Comparison of ENCODE assay signal across 1 cellular context in genomic region chrX:70433848-70434351, GRCh38.
A peak's percentile ranks its signal among the peaks of the same experiment; 100 is the strongest.
TF ChIP-seq lines count a peak whose summit lies in the region.

No MANE protein-coding gene starts in this region.

TF ChIP-seq in neural cell, 6 proteins besides CTCF, POLR2A, EP300 and RAD21 (continued from another document):
- TF ChIP-seq TAF1 (IDR thresholded peaks at IDR 0.05; ENCODE audit: low read depth) = no peak
- no peak for TF ChIP-seq EZH2 (IDR thresholded peaks at IDR 0.05; ENCODE audit: borderline replicate concordance, insufficient read depth, low read length, poor library complexity, severe bottlenecking)
- no peak for TF ChIP-seq POLR2AphosphoS5 (IDR thresholded peaks at IDR 0.05)
- peak; percentile 24 for TF ChIP-seq MXI1 (conservative IDR thresholded peaks at IDR 0.05; ENCODE audit: poor library complexity, severe bottlenecking)
- TF ChIP-seq SMC3 (conservative IDR thresholded peaks at IDR 0.05; ENCODE audit: poor library complexity) = peak; percentile 72
